Comparison of ENCODE assay signal across 14 cellular contexts in the genomic region with DNA sequence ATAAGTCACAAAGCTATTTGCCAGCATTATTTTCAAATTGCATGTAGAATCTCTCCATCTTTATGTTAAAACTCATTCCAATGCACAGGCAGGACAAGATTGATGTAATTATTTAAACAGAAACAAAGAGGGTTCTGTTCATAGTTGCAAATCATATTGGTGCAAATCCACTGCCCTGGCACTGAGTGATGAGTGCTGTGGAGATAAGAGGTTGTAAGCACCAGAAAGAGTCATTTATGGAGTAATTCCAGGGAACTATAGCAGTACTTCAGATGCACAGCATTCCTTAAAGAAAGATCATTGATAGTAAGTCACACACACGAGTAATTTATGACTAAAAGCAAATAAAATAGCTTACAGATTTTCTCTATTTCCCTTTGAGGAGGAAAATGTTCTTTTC.
DNase-seq lines count a peak whose midpoint lies in the region; ATAC-seq and TF ChIP-seq lines count a peak whose summit lies in the region.
"Had no signal": no experiment of that assay in that cellular context is flagged by ENCODE, and none has a peak within 500 bp of the region (broad histone marks: within the 10 kb centered on the region; RNA-seq: fewer than 3 reads in every experiment).

No MANE protein-coding gene starts in this region.

- peak; percentile 60 for DNase-seq in ELR (ENCODE audit: low read depth)
- DNase-seq in RPMI7951 (ENCODE audit: low read depth) = peak; percentile 39
- DNase-seq in fibroblast of pulmonary artery (ENCODE audit: low read depth) = peak; percentile 72
- peak; percentile 25 for DNase-seq in skeletal muscle cell (ENCODE audit: low read depth)
- no peak for DNase-seq in activated CD4-positive, alpha-beta T cell treated with anti-CD3 and anti-CD28 coated beads, Interleukin-2, amount 50 U/mL, for 48 hours
- DNase-seq in retina = no peak
- DNase-seq: activated CD4-positive, alpha-beta T cell treated with anti-CD3 and anti-CD28 coated beads for 4 hours; activated T-cell treated with anti-CD3 and anti-CD28 coated beads, Interleukin-2, amount 50 U/mL, for 4 hours; effector CD8-positive, alpha-beta T cell; NCI-H2081; NK-92 treated with Interleukin-12 subunit alpha and Interleukin-12 subunit beta, amount 100 ng/mL, for 24 hours; spleen had no signal

- TF ChIP-seq CTCF in fibroblast of pulmonary artery (IDR thresholded peaks at IDR 0.05; ENCODE audit: low read length, missing control alignments) = no peak

- ATAC-seq in GM18858 (IDR thresholded peaks at IDR 0.05; ENCODE audit: unreplicated experiment) = no peak
- ATAC-seq in GM19397 (IDR thresholded peaks at IDR 0.05; ENCODE audit: unreplicated experiment) = no peak
- ATAC-seq: activated T-cell treated with anti-CD3 and anti-CD28 coated beads, Interleukin-2, amount 50 U/mL, for 4 hours had no signal

- H3K4me3 ChIP-seq in fibroblast of pulmonary artery (replicated peaks; ENCODE audit: low read depth, low read length) = no peak overlapping the region
- H3K4me3 ChIP-seq in skeletal muscle cell (ENCODE audit: low read depth, low read length) = no peak overlapping the region
- H3K4me3 ChIP-seq: spleen had no signal

Comparison
In these comparisons a context has a peak if more than half of its experiments do, and no peak if none do; other contexts are left out.
1. DNase-seq: peak in ELR (single experiment), RPMI7951 (single experiment), fibroblast of pulmonary artery (single experiment) and skeletal muscle cell (single experiment); none in activated CD4-positive, alpha-beta T cell treated with anti-CD3 and anti-CD28 coated beads, Interleukin-2, amount 50 U/mL, for 48 hours (0 of 2) and retina (single experiment).